In the genomic region with DNA sequence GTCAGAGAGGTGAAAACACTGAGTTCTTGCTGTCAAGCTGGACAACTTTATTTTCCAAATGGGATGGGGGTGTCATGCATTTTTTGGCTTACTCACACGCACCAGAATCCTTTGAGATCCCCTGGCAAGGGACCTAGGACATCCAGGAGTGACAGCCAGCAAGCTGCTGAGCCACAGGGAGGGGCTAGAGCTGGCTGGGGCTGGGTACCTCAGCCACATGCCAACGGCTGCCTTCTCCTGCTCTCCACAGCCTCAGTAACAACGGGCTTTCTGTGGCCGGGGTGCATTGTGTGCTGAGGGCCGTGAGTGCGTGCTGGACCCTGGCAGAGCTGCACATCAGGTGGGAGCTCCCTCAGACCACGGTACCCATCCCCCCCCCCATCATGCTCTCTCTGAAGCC, we compare ENCODE assay signal across 17 cellular contexts. TPM values are rescaled to one million over a fixed set of nuclear protein-coding genes. Genes with fewer than 3 reads are reported as not detected.
DNase-seq lines count a peak whose midpoint lies in the region; ATAC-seq and TF ChIP-seq lines count a peak whose summit lies in the region.
"Had no signal": no experiment of that assay in that cellular context is flagged by ENCODE, and none has a peak within 500 bp of the region (broad histone marks: within the 10 kb centered on the region; RNA-seq: fewer than 3 reads in every experiment).

No MANE protein-coding gene starts in this region.

- no peak for DNase-seq in activated T-helper 1 cell treated with anti-CD3 and anti-CD28 coated beads, Interleukin-12 subunit alpha, Interleukin-12 subunit beta, Interleukin-2, Interleukin-4 antibody, amounts not matched to agents 30 ng/mL and 10 ng/mL and 1 ng/mL, durations not matched to agents 14 hours and 24 hours and 36 hours (ENCODE audit: low spot score)
- DNase-seq in naive thymus-derived CD4-positive, alpha-beta T cell, result no peak
- no peak for DNase-seq in SIG-M5 (lab: John Stamatoyannopoulos, UW)
- DNase-seq in EL, result no peak
- no peak for DNase-seq in NCI-H1930 (lab: John Stamatoyannopoulos, UW)
- no peak for DNase-seq in NOMO-1 treated with DMSO at 0.1 percent for 48 hours (lab: John Stamatoyannopoulos, UW; ENCODE audit: unreplicated experiment)
- DNase-seq: activated CD8-positive, alpha-beta memory T cell treated with anti-CD3 and anti-CD28 coated beads, Interleukin-2, amount 50 U/mL, for 48 hours; lower lobe of right lung; NCI-H446; PC-3; testis had no signal

- peak overlapping the region; percentile 89 to 99 (median 96) for H3K4me2 ChIP-seq in BLaER1 treated with 17β-estradiol and CSF1 and Interleukin-3, amounts not matched to agents 10 nM and 100 nM

- H3K27me3 Mint-ChIP-seq in activated T-helper 1 cell treated with anti-CD3 and anti-CD28 coated beads, Interleukin-12 subunit alpha, Interleukin-12 subunit beta, Interleukin-2, Interleukin-4 antibody, amounts not matched to agents 30 ng/mL and 10 ng/mL and 1 ng/mL, durations not matched to agents 14 hours and 24 hours and 36 hours (ENCODE audit: insufficient read depth), result no peaks in the 10 kb centered on the region
- no peaks in the 10 kb centered on the region for H3K27me3 Mint-ChIP-seq in naive thymus-derived CD4-positive, alpha-beta T cell

- no peaks in the 10 kb centered on the region for H3K27me3 ChIP-seq in BLaER1 treated with 17β-estradiol and CSF1 and Interleukin-3, amounts not matched to agents 10 nM and 100 nM
- H3K27me3 ChIP-seq in naive thymus-derived CD4-positive, alpha-beta T cell (ENCODE audit: control insufficient read depth in 2 of 2, insufficient read depth in 2 of 2, low read length in 2 of 2), result no peaks in the 10 kb centered on the region
- H3K27me3 ChIP-seq: testis had no signal

- H3K27ac Mint-ChIP-seq in activated T-helper 1 cell treated with anti-CD3 and anti-CD28 coated beads, Interleukin-12 subunit alpha, Interleukin-12 subunit beta, Interleukin-2, Interleukin-4 antibody, amounts not matched to agents 30 ng/mL and 10 ng/mL and 1 ng/mL, durations not matched to agents 14 hours and 24 hours and 36 hours, result peak overlapping the region; percentile 77
- H3K27ac Mint-ChIP-seq in naive thymus-derived CD4-positive, alpha-beta T cell, result peak overlapping the region; percentile 81 to 97 (median 93)

- H3K9me3 ChIP-seq in BLaER1 treated with 17β-estradiol and CSF1 and Interleukin-3, amounts not matched to agents 10 nM and 100 nM (replicated peaks in 1 of 11), result no peaks in the 10 kb centered on the region
- H3K9me3 ChIP-seq in HEK293 (ENCODE audit: control insufficient read depth, insufficient read depth, low read depth, low read length), result no peaks in the 10 kb centered on the region
- no peaks in the 10 kb centered on the region for H3K9me3 ChIP-seq in naive thymus-derived CD4-positive, alpha-beta T cell (ENCODE audit: control insufficient read depth in 2 of 3, low read length in 3 of 3)
- H3K9me3 ChIP-seq: lower lobe of right lung, testis had no signal

- no peak for TF ChIP-seq CTCF in HEK293 (tag by site-specific recombination; IDR thresholded peaks at IDR 0.05)

- intact Hi-C loops in activated T-helper 1 cell treated with anti-CD3 and anti-CD28 coated beads, Interleukin-12 subunit alpha, Interleukin-12 subunit beta, Interleukin-2, Interleukin-4 antibody, amounts not matched to agents 30 ng/mL and 10 ng/mL and 1 ng/mL, durations not matched to agents 14 hours and 24 hours and 36 hours (cut with micrococcal nuclease), result no loop called here
- intact Hi-C loops in naive thymus-derived CD4-positive, alpha-beta T cell (cut with micrococcal nuclease), result no loop called here

- peaks cover 66% of the 10 kb centered on the region for H3K36me3 Mint-ChIP-seq in activated T-helper 1 cell treated with anti-CD3 and anti-CD28 coated beads, Interleukin-12 subunit alpha, Interleukin-12 subunit beta, Interleukin-2, Interleukin-4 antibody, amounts not matched to agents 30 ng/mL and 10 ng/mL and 1 ng/mL, durations not matched to agents 14 hours and 24 hours and 36 hours (ENCODE audit: low read depth)
- H3K36me3 Mint-ChIP-seq in naive thymus-derived CD4-positive, alpha-beta T cell, result peaks cover 19 to 66% (median 47%) of the 10 kb centered on the region in 5 donors

- no peak for ATAC-seq in naive thymus-derived CD4-positive, alpha-beta T cell
- ATAC-seq: lower lobe of right lung, PC-3 had no signal

- POLR2A ChIA-PET in HEK293 (lab: Yijun Ruan, JAX), result no interaction called here
- POLR2A ChIA-PET in naive thymus-derived CD4-positive, alpha-beta T cell (lab: Charles Lee), result interaction anchor here (0.6 to 8.0 kb wide), 9 partner anchors 10 to 105 kb away, joined by 3 to 172 read pairs (median 4); partner anchors contain the start of genes HERPUD1 and NLRC5

- CTCF ChIA-PET in HEK293 (lab: Yijun Ruan, JAX), result interaction anchor here (1.3 kb wide), 1 partner anchor 73 kb away, joined by 3 read pairs; no protein-coding TSS in a partner anchor
- CTCF ChIA-PET in naive thymus-derived CD4-positive, alpha-beta T cell (lab: Charles Lee), result no interaction called here

- no peaks in the 10 kb centered on the region for H3K9me3 Mint-ChIP-seq in activated T-helper 1 cell treated with anti-CD3 and anti-CD28 coated beads, Interleukin-12 subunit alpha, Interleukin-12 subunit beta, Interleukin-2, Interleukin-4 antibody, amounts not matched to agents 30 ng/mL and 10 ng/mL and 1 ng/mL, durations not matched to agents 14 hours and 24 hours and 36 hours
- peaks cover 0 to 4% (median 0%) of the 10 kb centered on the region in 11 donors for H3K9me3 Mint-ChIP-seq in naive thymus-derived CD4-positive, alpha-beta T cell

- no peaks in the 10 kb centered on the region for H4K20me1 ChIP-seq in BLaER1 treated with 17β-estradiol and CSF1 and Interleukin-3, amounts not matched to agents 10 nM and 100 nM

- H3K9ac ChIP-seq in BLaER1 treated with 17β-estradiol and CSF1 and Interleukin-3, amounts not matched to agents 10 nM and 100 nM, result peak overlapping the region in 10 of 11 experiments; percentile 77 to 99 (median 96); a peak in 20 of 22 replicates

- peak overlapping the region in 7 of 10 experiments; percentile 36 to 88 (median 47); a peak in 13 of 20 replicates for H3K4me3 ChIP-seq in BLaER1 treated with 17β-estradiol and CSF1 and Interleukin-3, amounts not matched to agents 10 nM and 100 nM
- H3K4me3 ChIP-seq in HEK293 (ENCODE audit: low read depth, low read length), result no peak overlapping the region
- no peak overlapping the region for H3K4me3 ChIP-seq in naive thymus-derived CD4-positive, alpha-beta T cell (ENCODE audit: low read length)
- H3K4me3 ChIP-seq: coronary artery, lower lobe of right lung, SK-N-MC, testis had no signal

- H3K4me1 Mint-ChIP-seq in activated T-helper 1 cell treated with anti-CD3 and anti-CD28 coated beads, Interleukin-12 subunit alpha, Interleukin-12 subunit beta, Interleukin-2, Interleukin-4 antibody, amounts not matched to agents 30 ng/mL and 10 ng/mL and 1 ng/mL, durations not matched to agents 14 hours and 24 hours and 36 hours (ENCODE audit: low read depth), result peaks cover 67% of the 10 kb centered on the region
- H3K4me1 Mint-ChIP-seq in naive thymus-derived CD4-positive, alpha-beta T cell, result peaks cover 63 to 93% (median 79%) of the 10 kb centered on the region in 7 donors

- H3K36me3 ChIP-seq in BLaER1 treated with 17β-estradiol and CSF1 and Interleukin-3, amounts not matched to agents 10 nM and 100 nM, result peaks cover 11 to 61% (median 28%) of the 10 kb centered on the region in 11 experiments; a peak in 20 of 22 replicates
- H3K36me3 ChIP-seq in HEK293 (ENCODE audit: control insufficient read depth in 2 of 2, insufficient read depth in 1 of 2, low read length in 2 of 2), result peaks cover 0 to 5% of the 10 kb centered on the region in 2 experiments; a peak in 1 of 3 replicates
- peaks cover 24 to 68% (median 34%) of the 10 kb centered on the region in 3 experiments for H3K36me3 ChIP-seq in naive thymus-derived CD4-positive, alpha-beta T cell (ENCODE audit: control insufficient read depth in 2 of 3, insufficient read depth in 3 of 3, low read length in 3 of 3)

- peaks cover 61 to 100% (median 83%) of the 10 kb centered on the region in 10 experiments for H3K4me1 ChIP-seq in BLaER1 treated with 17β-estradiol and CSF1 and Interleukin-3, amounts not matched to agents 10 nM and 100 nM
- H3K4me1 ChIP-seq in HEK293 (ENCODE audit: control insufficient read depth, insufficient read depth, low read length), result no peaks in the 10 kb centered on the region
- H3K4me1 ChIP-seq in naive thymus-derived CD4-positive, alpha-beta T cell (ENCODE audit: control insufficient read depth in 2 of 2, insufficient read depth in 2 of 2, low read length in 2 of 2), result peaks cover 76 to 86% of the 10 kb centered on the region in 2 donors
- H3K4me1 ChIP-seq: testis had no signal

- H3K4me3 Mint-ChIP-seq in activated T-helper 1 cell treated with anti-CD3 and anti-CD28 coated beads, Interleukin-12 subunit alpha, Interleukin-12 subunit beta, Interleukin-2, Interleukin-4 antibody, amounts not matched to agents 30 ng/mL and 10 ng/mL and 1 ng/mL, durations not matched to agents 14 hours and 24 hours and 36 hours, result no peak overlapping the region
- H3K4me3 Mint-ChIP-seq in naive thymus-derived CD4-positive, alpha-beta T cell, result peak overlapping the region in 4 of 10 donors; percentile 6 to 95 (median 47)

- peak overlapping the region; percentile 28 to 100 (median 99); a peak in 21 of 22 replicates for H3K27ac ChIP-seq in BLaER1 treated with 17β-estradiol and CSF1 and Interleukin-3, amounts not matched to agents 10 nM and 100 nM
- H3K27ac ChIP-seq in HEK293 (ENCODE audit: extremely low read depth, low read depth, low read length), result no peak overlapping the region
- peak overlapping the region; percentile 72 for H3K27ac ChIP-seq in naive thymus-derived CD4-positive, alpha-beta T cell (ENCODE audit: low read depth, low read length)
- H3K27ac ChIP-seq: coronary artery, SK-N-MC, testis, VCaP had no signal

TF ChIP-seq in HEK293, 187 proteins besides CTCF, POLR2A, EP300 and RAD21 (continues in another document):
- TF ChIP-seq ZBTB17 (tag by site-specific recombination; IDR thresholded peaks at IDR 0.05), result no peak

RNA-seq across cellular contexts. Expression of gene NLRC5, which starts 47.6 kb away (rescaled TPM):
- total RNA-seq in activated T-helper 1 cell treated with anti-CD3 and anti-CD28 coated beads, Interleukin-12 subunit alpha, Interleukin-12 subunit beta, Interleukin-2, Interleukin-4 antibody, amounts not matched to agents 30 ng/mL and 10 ng/mL and 1 ng/mL, durations not matched to agents 14 hours and 24 hours and 36 hours, result 164 and 175 TPM in 2 replicates
- total RNA-seq in naive thymus-derived CD4-positive, alpha-beta T cell, result 100 to 1,000 TPM; 380 to 615 (median 394) TPM
- polyA plus RNA-seq in naive thymus-derived CD4-positive, alpha-beta T cell, result 100 to 1,000 TPM in 1 of 2 donors, 10 to 100 TPM in 1; 76.0 to 122 TPM
- polyA plus RNA-seq: neural cell had no signal

RNA-seq across cellular contexts. Expression of gene CPNE2, which starts 55.4 kb away (rescaled TPM):
- 3.7 and 4.6 TPM in 2 replicates for total RNA-seq in activated T-helper 1 cell treated with anti-CD3 and anti-CD28 coated beads, Interleukin-12 subunit alpha, Interleukin-12 subunit beta, Interleukin-2, Interleukin-4 antibody, amounts not matched to agents 30 ng/mL and 10 ng/mL and 1 ng/mL, durations not matched to agents 14 hours and 24 hours and 36 hours
- total RNA-seq in naive thymus-derived CD4-positive, alpha-beta T cell, result 10 to 100 TPM in 1 of 5 experiments, 1 to 10 TPM in 4; 1.1 to 11.7 (median 3.5) TPM
- 10 to 100 TPM in 1 of 2 donors, 1 to 10 TPM in 1; 6.8 to 12.6 TPM for polyA plus RNA-seq in naive thymus-derived CD4-positive, alpha-beta T cell

Comparison
In these comparisons a context has a peak if more than half of its experiments do, and no peak if none do; other contexts are left out.
1. H3K4me3 ChIP-seq: peak in BLaER1 treated with 17β-estradiol and CSF1 and Interleukin-3, amounts not matched to agents 10 nM and 100 nM (7 of 10); none in HEK293 (single experiment) and naive thymus-derived CD4-positive, alpha-beta T cell (single experiment).